ENCODE assay signal across 11 cellular contexts in the genomic region with DNA sequence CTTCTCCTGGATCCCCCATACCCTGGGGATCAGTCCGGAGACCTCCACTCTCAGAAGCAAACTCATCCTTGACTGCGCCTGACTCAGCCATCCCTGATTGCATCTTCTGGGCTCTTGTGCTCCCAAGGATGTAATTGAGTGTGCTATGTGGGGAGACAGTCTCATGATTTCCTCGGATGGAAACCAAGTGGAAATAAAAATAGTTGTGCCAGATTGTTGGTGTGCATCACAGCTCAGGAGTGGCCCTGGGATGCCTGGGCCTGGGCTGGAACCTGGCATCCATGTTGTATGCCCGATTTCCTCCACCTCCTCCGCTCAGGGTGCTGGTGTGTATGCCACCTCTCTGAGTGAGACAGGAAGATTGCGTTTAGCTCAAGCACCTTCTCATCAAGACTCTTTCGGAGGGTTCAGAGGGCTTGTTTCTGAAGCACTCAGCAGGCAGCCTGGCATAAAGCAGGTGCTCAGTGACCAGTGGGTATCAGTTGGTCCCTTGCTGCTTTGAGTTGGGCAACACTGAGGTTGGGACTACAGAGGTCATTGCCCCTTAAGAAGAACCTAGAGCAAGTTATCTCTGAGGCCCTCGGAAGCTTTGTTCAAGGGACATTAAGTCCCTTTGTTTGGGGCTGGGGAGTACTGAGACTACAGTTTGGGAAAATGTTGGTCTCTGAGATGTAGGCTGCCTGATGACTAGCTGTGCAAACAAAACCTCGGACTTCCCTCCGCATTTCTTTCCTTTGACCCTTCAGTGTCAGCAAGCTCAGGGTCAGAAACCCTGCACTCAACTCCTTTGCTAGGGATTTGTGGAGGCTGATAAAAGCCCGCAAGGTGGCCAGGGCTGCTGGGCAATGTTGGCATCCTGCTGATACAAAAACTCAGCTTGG. TPM values are rescaled to one million over a fixed set of nuclear protein-coding genes. Genes with fewer than 3 reads are reported as not detected.
A peak's percentile ranks its signal among the peaks of the same experiment; 100 is the strongest.
DNase-seq lines count a peak whose midpoint lies in the region; ATAC-seq and TF ChIP-seq lines count a peak whose summit lies in the region.
"Had no signal": no experiment of that assay in that cellular context is flagged by ENCODE, and none has a peak within 500 bp of the region (broad histone marks: within the 10 kb centered on the region; RNA-seq: fewer than 3 reads in every experiment).

No MANE protein-coding gene starts in this region.

- H3K27me3 ChIP-seq in SK-N-SH (ENCODE audit: insufficient read depth) (no peaks in the 10 kb centered on the region), breast epithelium (no peaks in the 10 kb centered on the region), lung (ENCODE audit: control insufficient read depth, insufficient read depth) (no peaks in the 10 kb centered on the region), thymus (ENCODE audit: control insufficient read depth, insufficient read depth) (no peaks in the 10 kb centered on the region)

- no peaks in the 10 kb centered on the region for H4K20me1 ChIP-seq in SK-N-SH (ENCODE audit: insufficient read depth)

- H3K27ac ChIP-seq in SK-N-SH (ENCODE audit: low read depth in 2 of 2, low read length in 1 of 2): peak overlapping the region; percentile 90 to 100
- peak overlapping the region; percentile 82 to 91 for H3K27ac ChIP-seq in breast epithelium
- H3K27ac ChIP-seq in lung (ENCODE audit: low read depth in 1 of 2, low read length in 1 of 2): peak overlapping the region; percentile 78 to 90
- H3K27ac ChIP-seq in thymus (ENCODE audit: low read depth): peak overlapping the region; percentile 42
- H3K27ac ChIP-seq: 22Rv1 had no signal

- TF ChIP-seq RAD21 in SK-N-SH (IDR thresholded peaks at IDR 0.05; ENCODE audit: low read length): no peak

- H2AFZ ChIP-seq in SK-N-SH (ENCODE audit: low read depth): no peak overlapping the region

- H3K9me2 ChIP-seq in SK-N-SH: no peaks in the 10 kb centered on the region

- no peak for TF ChIP-seq POLR2A in breast epithelium (IDR thresholded peaks at IDR 0.05)

- CTCF ChIA-PET in SK-N-SH (lab: Yijun Ruan, JAX): interaction anchor here (1.1 kb wide), 1 partner anchor 152 kb away, joined by 4 read pairs; no protein-coding TSS in a partner anchor

- peaks cover 6 to 46% of the 10 kb centered on the region in 2 experiments; a peak in 3 of 4 replicates for H3K4me1 ChIP-seq in SK-N-SH (ENCODE audit: control insufficient read depth in 1 of 2, insufficient read depth in 2 of 2, low read depth in 1 of 2, low read length in 1 of 2)
- H3K4me1 ChIP-seq in breast epithelium: peaks cover 0 to 10% of the 10 kb centered on the region in 2 donors
- peaks cover 21 to 29% of the 10 kb centered on the region in 2 donors for H3K4me1 ChIP-seq in lung (ENCODE audit: control insufficient read depth in 2 of 2, insufficient read depth in 2 of 2, low read length in 2 of 2)
- peaks cover 9% of the 10 kb centered on the region for H3K4me1 ChIP-seq in thymus (ENCODE audit: control insufficient read depth, insufficient read depth, low read length)

- H3K4me3 ChIP-seq in SK-N-SH (ENCODE audit: low read depth in 2 of 2, low read length in 1 of 2): peak overlapping the region in 1 of 2 experiments; percentile 63; a peak in 1 of 4 replicates
- H3K4me3 ChIP-seq in breast epithelium: no peak overlapping the region
- H3K4me3 ChIP-seq in lung: no peak overlapping the region
- no peak overlapping the region for H3K4me3 ChIP-seq in thymus (ENCODE audit: low read length)

- H3K9ac ChIP-seq in SK-N-SH: peak overlapping the region; percentile 100

- H3K4me2 ChIP-seq in SK-N-SH: peak overlapping the region; percentile 92

- H3K9me3 ChIP-seq in SK-N-SH (no peaks in the 10 kb centered on the region), breast epithelium (no peaks in the 10 kb centered on the region), lung (ENCODE audit: control insufficient read depth in 2 of 2, insufficient read depth in 1 of 2, low read length in 1 of 2) (no peaks in the 10 kb centered on the region), thymus (ENCODE audit: control insufficient read depth) (no peaks in the 10 kb centered on the region)

- H3F3A ChIP-seq in SK-N-SH (replicated peaks; ENCODE audit: insufficient read depth): peaks cover 61% of the 10 kb centered on the region

- POLR2A ChIA-PET in SK-N-SH (lab: Yijun Ruan, JAX): no interaction called here

- intact Hi-C loops in breast epithelium (cut with DNase I; ENCODE audit: low total_unique reads): no loop called here

- H3K79me2 ChIP-seq in SK-N-SH (ENCODE audit: insufficient read depth): peaks cover 28% of the 10 kb centered on the region; the same call in 1 of the 2 replicates

- no peak for DNase-seq in SK-N-SH
- no peak for DNase-seq in breast epithelium (ENCODE audit: low spot score in 2 of 2)
- no peak for DNase-seq in lung (ENCODE audit: low spot score)
- no peak for DNase-seq in HUDEP-2 (lab: John Stamatoyannopoulos, UW; ENCODE audit: unreplicated experiment in 76 of 76)
- no peak for DNase-seq in AG08395 (ENCODE audit: low spot score)
- DNase-seq: activated CD4-positive, alpha-beta T cell treated with anti-CD3 and anti-CD28 coated beads for 36 hours; NCI-H748 treated with DMSO at 0.1 percent for 48 hours had no signal

- no peak for ATAC-seq in SK-N-SH treated with all-trans-retinoic acid at 6 μM for 48 hours
- ATAC-seq in lung (ENCODE audit: insufficient read depth, low FRiP score): no peak
- no peak for ATAC-seq in HG02973 (IDR thresholded peaks at IDR 0.05; ENCODE audit: unreplicated experiment)
- ATAC-seq: activated CD4-positive, alpha-beta T cell treated with anti-CD3 and anti-CD28 coated beads for 36 hours had no signal

- TF ChIP-seq EP300 in SK-N-SH (IDR thresholded peaks at IDR 0.05; ENCODE audit: borderline replicate concordance in 1 of 2, low read depth in 1 of 2, low read length in 1 of 2): no peak; a peak in 1 of 4 replicates

- 49% methylated on average over 9 of the region's 11 CpGs for WGBS in SK-N-SH (ENCODE audit: low lambda C conversion rate)
- WGBS in lung, 2 donors: 85 to 90% methylated on average over 11 of the region's 11 CpGs
- 96% methylated on average over 11 of the region's 11 CpGs for WGBS in thymus

- TF ChIP-seq CTCF in SK-N-SH (IDR thresholded peaks at IDR 0.05) (no peak), breast epithelium (IDR thresholded peaks at IDR 0.05) (no peak), lung (IDR thresholded peaks at IDR 0.05; ENCODE audit: control extremely low read depth, extremely low read depth) (no peak)

- no peaks in the 10 kb centered on the region for H3K36me3 ChIP-seq in SK-N-SH (replicated peaks in 1 of 2; ENCODE audit: control insufficient read depth in 1 of 2, insufficient read depth in 2 of 2, low read length in 1 of 2)
- H3K36me3 ChIP-seq in breast epithelium: no peaks in the 10 kb centered on the region
- H3K36me3 ChIP-seq in lung (ENCODE audit: control insufficient read depth in 2 of 2, insufficient read depth in 2 of 2, low read length in 2 of 2): no peaks in the 10 kb centered on the region
- no peaks in the 10 kb centered on the region for H3K36me3 ChIP-seq in thymus (ENCODE audit: control insufficient read depth, insufficient read depth)

TF ChIP-seq in SK-N-SH, 30 proteins besides CTCF, POLR2A, EP300 and RAD21 (continues in another document):
- TF ChIP-seq FOXJ3 (CRISPR knock-in tag; IDR thresholded peaks at IDR 0.05): no peak
- no peak for TF ChIP-seq RXRA (IDR thresholded peaks at IDR 0.05; ENCODE audit: borderline replicate concordance, low read depth)
- TF ChIP-seq POLR2AphosphoS5 (IDR thresholded peaks at IDR 0.05; ENCODE audit: low read depth, low read length): no peak
- no peak for TF ChIP-seq FOXM1 (IDR thresholded peaks at IDR 0.05; ENCODE audit: low read depth)
- no peak for TF ChIP-seq MXI1 (IDR thresholded peaks at IDR 0.05; ENCODE audit: low read depth, low read length)
- no peak for TF ChIP-seq MAX (IDR thresholded peaks at IDR 0.05; ENCODE audit: low read depth)
- TF ChIP-seq GATA2 (CRISPR knock-in tag; IDR thresholded peaks at IDR 0.05): no peak
- TF ChIP-seq YY1 (IDR thresholded peaks at IDR 0.05; ENCODE audit: low read depth): no peak
- TF ChIP-seq CHD2 (IDR thresholded peaks at IDR 0.05; ENCODE audit: low read length, partially characterized antibody): no peak
- TF ChIP-seq MEF2A (IDR thresholded peaks at IDR 0.05; ENCODE audit: borderline replicate concordance, low read depth): no peak
- TF ChIP-seq SMC3 (IDR thresholded peaks at IDR 0.05; ENCODE audit: low read depth, low read length): no peak
- TF ChIP-seq TCF12 (IDR thresholded peaks at IDR 0.05): no peak
- TF ChIP-seq TAF1 (IDR thresholded peaks at IDR 0.05; ENCODE audit: borderline replicate concordance, low read depth, low read length): no peak

TF ChIP-seq in SK-N-SH treated with all-trans-retinoic acid at 6 μM for 48 hours, 23 proteins besides CTCF, POLR2A, EP300 and RAD21 (continues in another document):
- TF ChIP-seq, protein P1, sequence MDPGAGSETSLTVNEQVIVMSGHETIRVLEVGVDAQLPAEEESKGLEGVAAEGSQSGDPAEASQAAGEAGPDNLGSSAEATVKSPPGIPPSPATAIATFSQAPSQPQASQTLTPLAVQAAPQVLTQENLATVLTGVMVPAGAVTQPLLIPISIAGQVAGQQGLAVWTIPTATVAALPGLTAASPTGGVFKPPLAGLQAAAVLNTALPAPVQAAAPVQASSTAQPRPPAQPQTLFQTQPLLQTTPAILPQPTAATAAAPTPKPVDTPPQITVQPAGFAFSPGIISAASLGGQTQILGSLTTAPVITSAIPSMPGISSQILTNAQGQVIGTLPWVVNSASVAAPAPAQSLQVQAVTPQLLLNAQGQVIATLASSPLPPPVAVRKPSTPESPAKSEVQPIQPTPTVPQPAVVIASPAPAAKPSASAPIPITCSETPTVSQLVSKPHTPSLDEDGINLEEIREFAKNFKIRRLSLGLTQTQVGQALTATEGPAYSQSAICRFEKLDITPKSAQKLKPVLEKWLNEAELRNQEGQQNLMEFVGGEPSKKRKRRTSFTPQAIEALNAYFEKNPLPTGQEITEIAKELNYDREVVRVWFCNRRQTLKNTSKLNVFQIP (CRISPR knock-in tag; IDR thresholded peaks at IDR 0.05; ENCODE audit: borderline replicate concordance, low read depth): no peak
- TF ChIP-seq ZC3H10 (CRISPR knock-in tag; IDR thresholded peaks at IDR 0.05) (no peak), ZFP3 (CRISPR knock-in tag; IDR thresholded peaks at IDR 0.05) (no peak), BACH2 (CRISPR knock-in tag; IDR thresholded peaks at IDR 0.05; ENCODE audit: borderline replicate concordance) (no peak), TOX (CRISPR knock-in tag; IDR thresholded peaks at IDR 0.05; ENCODE audit: borderline replicate concordance) (no peak), ISL1 (CRISPR knock-in tag; IDR thresholded peaks at IDR 0.05) (no peak), ZNF8 (CRISPR knock-in tag; IDR thresholded peaks at IDR 0.05) (no peak)

RNA-seq across cellular contexts. Expression of gene MICAL2, which starts 24.8 kb away (rescaled TPM):
- polyA plus RNA-seq in SK-N-SH (2012; rRNA removed) (54.6 and 67.9 TPM in 2 replicates), lung (10 to 100 TPM; 38.2 to 75.3 TPM), thymus (17.3 TPM)
- polyA plus RNA-seq in SK-N-SH (2012; cell fraction: cytosol; rRNA removed): 38.0 and 41.1 TPM in 2 replicates
- 76.3 and 84.6 TPM in 2 replicates for polyA plus RNA-seq in SK-N-SH (2012; cell fraction: nucleus; rRNA removed)
- total RNA-seq in breast epithelium (10 to 100 TPM; 30.9 to 52.4 (median 38.6) TPM), lung (100 to 1,000 TPM; 124 to 218 TPM)

Comparison
In these comparisons a context has a peak if more than half of its experiments do, and no peak if none do; other contexts are left out.
1. H3K27ac ChIP-seq: peak in every context shown above with its lines; median percentile 95 in SK-N-SH; 86 in breast epithelium; 84 in lung; 42 in thymus.